In the genomic region with DNA sequence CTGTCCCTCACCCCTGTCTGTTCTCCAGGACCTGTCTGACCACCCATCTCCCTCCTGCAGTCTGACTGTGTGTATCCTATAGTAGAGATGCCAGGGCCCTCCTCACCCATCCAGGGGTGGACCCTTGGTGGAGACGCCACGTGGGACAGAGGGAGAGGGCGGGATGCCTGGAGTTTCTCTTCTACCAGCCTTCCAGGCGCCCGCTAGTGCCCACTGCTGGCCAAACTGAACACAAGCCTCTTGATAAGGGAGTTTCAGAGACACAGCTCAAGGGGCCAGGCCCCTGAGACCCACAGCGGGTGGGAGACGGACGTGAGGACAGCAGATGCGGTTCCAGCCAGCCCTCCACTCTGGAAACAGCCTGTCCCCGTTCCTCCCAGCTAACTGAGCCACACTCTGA, we compare ENCODE assay signal across 10 cellular contexts.
DNase-seq lines count a peak whose midpoint lies in the region; ATAC-seq and TF ChIP-seq lines count a peak whose summit lies in the region.
"Had no signal": no experiment of that assay in that cellular context is flagged by ENCODE, and none has a peak within 500 bp of the region (broad histone marks: within the 10 kb centered on the region; RNA-seq: fewer than 3 reads in every experiment).

No MANE protein-coding gene starts in this region.

- ATAC-seq in DND-41 (ENCODE audit: insufficient read depth, low read depth): no peak
- ATAC-seq: activated T-cell treated with anti-CD3 and anti-CD28 coated beads, Interleukin-2, amount 50 U/mL, for 4 hours had no signal

- H3K27me3 ChIP-seq in DND-41 (ENCODE audit: insufficient read depth, low read length, poor library complexity) (no peaks in the 10 kb centered on the region), uterus (no peaks in the 10 kb centered on the region), breast epithelium (no peaks in the 10 kb centered on the region)

- H3K4me2 ChIP-seq in DND-41 (ENCODE audit: insufficient read depth, low read length): no peak overlapping the region

- no peaks in the 10 kb centered on the region for H4K20me1 ChIP-seq in DND-41 (ENCODE audit: insufficient read depth, low read length)

- no peaks in the 10 kb centered on the region for H3K79me2 ChIP-seq in DND-41 (ENCODE audit: insufficient read depth, low read length)

- H3K9me3 ChIP-seq in DND-41 (ENCODE audit: insufficient read depth, low read length, severe bottlenecking) (no peaks in the 10 kb centered on the region), uterus (no peaks in the 10 kb centered on the region), breast epithelium (no peaks in the 10 kb centered on the region)

- no peak overlapping the region for H2AFZ ChIP-seq in DND-41 (ENCODE audit: low read depth, low read length)

- DNase-seq in DND-41 (peak; percentile 8), LNCaP clone FGC (ENCODE audit: low read depth) (no peak), chondrocyte (ENCODE audit: low spot score) (no peak), neural crest cell (ENCODE audit: low read depth, low spot score) (peak; percentile 36), CD14-positive monocyte (ENCODE audit: low spot score) (no peak), uterus (no peak), breast epithelium (ENCODE audit: low spot score in 2 of 2) (no peak)
- DNase-seq in activated CD8-positive, alpha-beta memory T cell treated with anti-CD3 and anti-CD28 coated beads, Interleukin-2, amount 50 U/mL, for 48 hours: no peak
- DNase-seq: activated T-cell treated with anti-CD3 and anti-CD28 coated beads, Interleukin-2, amount 50 U/mL, for 4 hours; NK-92 treated with Interleukin-12 subunit alpha and Interleukin-12 subunit beta, amount 100 ng/mL, for 24 hours had no signal

- H3K4me3 ChIP-seq in DND-41 (ENCODE audit: low read depth in 1 of 2, low read length in 2 of 2) (no peak overlapping the region), LNCaP clone FGC (ENCODE audit: low read depth, low read length) (no peak overlapping the region), uterus (no peak overlapping the region), breast epithelium (no peak overlapping the region)

- H3K27ac Mint-ChIP-seq in chondrocyte (ENCODE audit: unreplicated experiment) (no peak overlapping the region), neural crest cell (ENCODE audit: unreplicated experiment) (no peak overlapping the region), CD14-positive monocyte (peak overlapping the region in 2 of 7 donors; percentile 54 to 62)

- H3K36me3 ChIP-seq in DND-41 (ENCODE audit: insufficient read depth, low read length) (peaks cover 10% of the 10 kb centered on the region; the same call in 1 of the 2 replicates), uterus (no peaks in the 10 kb centered on the region), breast epithelium (no peaks in the 10 kb centered on the region)

- H3K27me3 Mint-ChIP-seq in chondrocyte (ENCODE audit: low read depth) (no peaks in the 10 kb centered on the region), neural crest cell (ENCODE audit: low read depth) (no peaks in the 10 kb centered on the region), CD14-positive monocyte (ENCODE audit: low read depth in 3 of 3) (no peaks in the 10 kb centered on the region)

- no peak overlapping the region for H3K9ac ChIP-seq in DND-41 (ENCODE audit: low read depth, low read length)

- no peak for TF ChIP-seq POLR2A in uterus (IDR thresholded peaks at IDR 0.05)
- TF ChIP-seq POLR2A in breast epithelium (IDR thresholded peaks at IDR 0.05): no peak

- H3K9me3 Mint-ChIP-seq in chondrocyte (ENCODE audit: low read depth): no peaks in the 10 kb centered on the region
- H3K9me3 Mint-ChIP-seq in neural crest cell: no peaks in the 10 kb centered on the region
- H3K9me3 Mint-ChIP-seq in CD14-positive monocyte: peaks cover 0 to 1% (median 0%) of the 10 kb centered on the region in 7 donors
- H3K9me3 Mint-ChIP-seq: activated T-cell treated with anti-CD3 and anti-CD28 coated beads, Interleukin-2, amount 50 U/mL, for 4 hours had no signal

- H3K36me3 Mint-ChIP-seq in chondrocyte (ENCODE audit: low read depth): peaks cover 5% of the 10 kb centered on the region
- H3K36me3 Mint-ChIP-seq in neural crest cell (ENCODE audit: low read depth): no peaks in the 10 kb centered on the region
- H3K36me3 Mint-ChIP-seq in CD14-positive monocyte: peaks cover 17 to 18% of the 10 kb centered on the region in 2 donors

- TF ChIP-seq CTCF in DND-41 (IDR thresholded peaks at IDR 0.05; ENCODE audit: borderline replicate concordance, extremely low read depth, low read length, poor library complexity, severe bottlenecking) (peak; percentile 40), LNCaP clone FGC (IDR thresholded peaks at IDR 0.05; ENCODE audit: control insufficient read depth, extremely low read depth, insufficient read depth) (peak; percentile 54), chondrocyte (IDR thresholded peaks at IDR 0.05) (peak; percentile 63), neural crest cell (conservative IDR thresholded peaks at IDR 0.05) (peak; percentile 58), CD14-positive monocyte (IDR thresholded peaks at IDR 0.05) (no peak), uterus (IDR thresholded peaks at IDR 0.05) (no peak), breast epithelium (IDR thresholded peaks at IDR 0.05) (no peak)

- intact Hi-C loops in CD14-positive monocyte (cut with micrococcal nuclease) (no loop called here), uterus (cut with DNase I; ENCODE audit: low total_unique reads) (no loop called here), breast epithelium (cut with DNase I; ENCODE audit: low total_unique reads) (no loop called here)

- peaks cover 3% of the 10 kb centered on the region for H3K4me1 Mint-ChIP-seq in chondrocyte (ENCODE audit: low read depth)
- peaks cover 20% of the 10 kb centered on the region for H3K4me1 Mint-ChIP-seq in neural crest cell
- no peaks in the 10 kb centered on the region for H3K4me1 Mint-ChIP-seq in CD14-positive monocyte

- no peak overlapping the region for H3K27ac ChIP-seq in DND-41 (ENCODE audit: low read length)
- H3K27ac ChIP-seq in uterus: no peak overlapping the region
- H3K27ac ChIP-seq in breast epithelium: no peak overlapping the region

- H3K4me1 ChIP-seq in DND-41 (ENCODE audit: insufficient read depth, low read length) (no peaks in the 10 kb centered on the region), uterus (no peaks in the 10 kb centered on the region), breast epithelium (no peaks in the 10 kb centered on the region)

- H3K4me3 Mint-ChIP-seq in chondrocyte (ENCODE audit: unreplicated experiment) (no peak overlapping the region), neural crest cell (no peak overlapping the region), CD14-positive monocyte (no peak overlapping the region)
- H3K4me3 Mint-ChIP-seq: activated T-cell treated with anti-CD3 and anti-CD28 coated beads, Interleukin-2, amount 50 U/mL, for 4 hours had no signal

Comparison
In these comparisons a context has a peak if more than half of its experiments do, and no peak if none do; other contexts are left out.
1. DNase-seq: peak in DND-41 (single experiment) and neural crest cell (single experiment); none in LNCaP clone FGC (single experiment), chondrocyte (single experiment), CD14-positive monocyte (single experiment), uterus (0 of 2), activated CD8-positive, alpha-beta memory T cell treated with anti-CD3 and anti-CD28 coated beads, Interleukin-2, amount 50 U/mL, for 48 hours (single experiment) and breast epithelium (0 of 2).
2. CTCF ChIP-seq: peak in DND-41 (single experiment), LNCaP clone FGC (single experiment), chondrocyte (single experiment) and neural crest cell (single experiment); none in CD14-positive monocyte (single experiment), uterus (0 of 4) and breast epithelium (0 of 3).